20 cellular contexts compared by ENCODE assay signal in genomic region chr2:205657579-205657978, GRCh38. TPM values are rescaled to one million over a fixed set of nuclear protein-coding genes. Genes with fewer than 3 reads are reported as not detected.
DNase-seq lines count a peak whose midpoint lies in the region; ATAC-seq and TF ChIP-seq lines count a peak whose summit lies in the region.
"Had no signal": no experiment of that assay in that cellular context is flagged by ENCODE, and none has a peak within 500 bp of the region (broad histone marks: within the 10 kb centered on the region; RNA-seq: fewer than 3 reads in every experiment).

No MANE protein-coding gene starts in this region.

- H3K27me3 Mint-ChIP-seq in H9 (ENCODE audit: low read depth), result peaks cover 3% of the 10 kb centered on the region; the same call in 1 of the 2 replicates
- H3K27me3 Mint-ChIP-seq: activated CD8-positive, alpha-beta T cell treated with anti-CD3 and anti-CD28 coated beads for 36 hours had no signal

- no peaks in the 10 kb centered on the region for H3K9me3 Mint-ChIP-seq in H9
- H3K9me3 Mint-ChIP-seq: activated CD8-positive, alpha-beta T cell treated with anti-CD3 and anti-CD28 coated beads for 36 hours; natural killer cell had no signal

- no peak overlapping the region for H2BK120ac ChIP-seq in H9 (ENCODE audit: low read depth, low read length, poor library complexity, severe bottlenecking)

- no peak overlapping the region for H3K56ac ChIP-seq in H9 (ENCODE audit: insufficient read length, low read depth, low read length)

- no peaks in the 10 kb centered on the region for H3K79me2 ChIP-seq in H9 (ENCODE audit: insufficient read depth, low read length)

- H3K14ac ChIP-seq in H9 (ENCODE audit: insufficient read depth, low read length), result no peak overlapping the region

- H4K8ac ChIP-seq in H9 (replicated peaks; ENCODE audit: insufficient read length, low read depth, low read length), result no peak overlapping the region

- POLR2A ChIA-PET in AG04450 (lab: Yijun Ruan, JAX), result no interaction called here

- no peak overlapping the region for H3K4ac ChIP-seq in H9 (ENCODE audit: low read depth, low read length)

- H3K23ac ChIP-seq in H9 (ENCODE audit: insufficient read length, low read depth, low read length), result no peak overlapping the region

- no peak overlapping the region for H3K27ac Mint-ChIP-seq in H9
- H3K27ac Mint-ChIP-seq: activated CD8-positive, alpha-beta T cell treated with anti-CD3 and anti-CD28 coated beads for 36 hours; natural killer cell had no signal

- H3K4me1 ChIP-seq in esophagus muscularis mucosa, result peaks cover 0 to 30% (median 21%) of the 10 kb centered on the region in 4 donors
- no peaks in the 10 kb centered on the region for H3K4me1 ChIP-seq in mucosa of descending colon (ENCODE audit: low read depth)
- H3K4me1 ChIP-seq in H9 (ENCODE audit: insufficient read depth, low read length), result no peaks in the 10 kb centered on the region
- H3K4me1 ChIP-seq: Caco-2 had no signal

- TF ChIP-seq CTCF in AG04450 (IDR thresholded peaks at IDR 0.05; ENCODE audit: low read depth, low read length), result no peak
- no peak for TF ChIP-seq CTCF in esophagus muscularis mucosa (IDR thresholded peaks at IDR 0.05)
- TF ChIP-seq CTCF in mucosa of descending colon (IDR thresholded peaks at IDR 0.05), result no peak
- no peak for TF ChIP-seq CTCF in H9 (conservative IDR thresholded peaks at IDR 0.05)

- intact Hi-C loops in esophagus muscularis mucosa (cut with DNase I), result no loop called here
- intact Hi-C loops in mucosa of descending colon (cut with DNase I, micrococcal nuclease), result no loop called here

- ATAC-seq in mucosa of descending colon (peak; percentile 29), HG03432 (IDR thresholded peaks at IDR 0.05; ENCODE audit: unreplicated experiment) (no peak)
- ATAC-seq: activated CD8-positive, alpha-beta T cell treated with anti-CD3 and anti-CD28 coated beads for 36 hours; natural killer cell had no signal

- CTCF ChIA-PET in AG04450 (lab: Charles Lee), result no interaction called here

- H3K27me3 ChIP-seq in AG04450 (ENCODE audit: control insufficient read depth, insufficient read depth, low read length), result no peaks in the 10 kb centered on the region
- H3K27me3 ChIP-seq in esophagus muscularis mucosa, result no peaks in the 10 kb centered on the region
- H3K27me3 ChIP-seq in H9 (ENCODE audit: insufficient read depth, low read length), result no peaks in the 10 kb centered on the region
- H3K27me3 ChIP-seq: tibial artery had no signal

- H2AFZ ChIP-seq in H9 (ENCODE audit: low read length), result no peak overlapping the region

- H3K27ac ChIP-seq in AG04450 (ENCODE audit: low read depth, low read length) (no peak overlapping the region), esophagus muscularis mucosa (replicated peaks in 1 of 4) (peak overlapping the region in 1 of 4 donors; percentile 5), H9 (ENCODE audit: insufficient read length, low read depth, low read length) (no peak overlapping the region)
- H3K27ac ChIP-seq: WERI-Rb-1 had no signal

- no peak overlapping the region for H3K9ac ChIP-seq in H9 (ENCODE audit: extremely low read depth, insufficient read length, low read length)

- no peaks in the 10 kb centered on the region for H3K23me2 ChIP-seq in H9 (ENCODE audit: insufficient read length, low read depth, low read length, poor library complexity, severe bottlenecking)

- H2BK5ac ChIP-seq in H9 (ENCODE audit: insufficient read length, low read length), result no peak overlapping the region

- no peak overlapping the region for H3T11ph ChIP-seq in H9 (ENCODE audit: low read length)

- H4K20me1 ChIP-seq in H9 (ENCODE audit: control insufficient read depth, insufficient read depth, insufficient read length), result no peaks in the 10 kb centered on the region

- H3K4me3 ChIP-seq in AG04450 (ENCODE audit: low read depth, low read length) (no peak overlapping the region), esophagus muscularis mucosa (no peak overlapping the region), mucosa of descending colon (no peak overlapping the region)
- H3K4me3 ChIP-seq: smooth muscle cell, tibial artery had no signal

- no peaks in the 10 kb centered on the region for H3K36me3 Mint-ChIP-seq in H9 (ENCODE audit: insufficient read depth in 1 of 3, low read depth in 3 of 3)
- H3K36me3 Mint-ChIP-seq: natural killer cell had no signal

- no peak overlapping the region for H2BK12ac ChIP-seq in H9 (ENCODE audit: insufficient read length, low read depth, low read length)

- H3K4me1 Mint-ChIP-seq in H9, result peaks cover 5 to 16% of the 10 kb centered on the region in 2 experiments

- DNase-seq in AG04450 (ENCODE audit: low read depth, low spot score) (peak; percentile 33), GM04504 (ENCODE audit: low read depth) (peak; percentile 78), esophagus muscularis mucosa (ENCODE audit: extremely low spot score) (peak; percentile 85), mucosa of descending colon (no peak), islet precursor cell (no peak), GF-D8 (lab: John Stamatoyannopoulos, UW) (no peak), H9 (no peak)
- DNase-seq: ACHN; activated CD8-positive, alpha-beta T cell treated with anti-CD3 and anti-CD28 coated beads for 36 hours; activated naive CD4-positive, alpha-beta T cell treated with anti-CD3 and anti-CD28 coated beads, Interleukin-2, amount 50 U/mL, for 16 hours; activated T-cell treated with anti-CD3 and anti-CD28 coated beads, Interleukin-2, amount 50 U/mL, for 48 hours; Caco-2; cortex of kidney; natural killer cell; posterior cingulate gyrus; T-helper 2 cell; WERI-Rb-1 had no signal

- H3K4me2 ChIP-seq in H9 (ENCODE audit: insufficient read depth, insufficient read length, low read length), result no peak overlapping the region
- H3K4me2 ChIP-seq: smooth muscle cell had no signal

- H3K4me3 Mint-ChIP-seq in H9, result no peak overlapping the region
- H3K4me3 Mint-ChIP-seq: activated CD8-positive, alpha-beta T cell treated with anti-CD3 and anti-CD28 coated beads for 36 hours; natural killer cell had no signal

- no peak overlapping the region for H4K91ac ChIP-seq in H9 (ENCODE audit: insufficient read length, low read depth, low read length)

- no peaks in the 10 kb centered on the region for H3K79me1 ChIP-seq in H9 (ENCODE audit: insufficient read depth, low read depth, low read length, poor library complexity, severe bottlenecking)

- no peak overlapping the region for H2BK15ac ChIP-seq in H9 (ENCODE audit: low read depth, low read length)

- no peak for TF ChIP-seq EP300 in esophagus muscularis mucosa (IDR thresholded peaks at IDR 0.05)

- no peak overlapping the region for H4K5ac ChIP-seq in H9 (ENCODE audit: insufficient read length, low read depth, low read length)

- 45% methylated on average over 3 of the region's 3 CpGs for WGBS in esophagus muscularis mucosa
- WGBS in H9 (ENCODE audit: extremely low coverage, insufficient read length, low lambda C conversion rate), result no CpG with 5 or more reads among the region's 3 CpGs

- H2BK20ac ChIP-seq in H9 (ENCODE audit: low read depth, low read length, poor library complexity, severe bottlenecking), result no peak overlapping the region

- H3K36me3 ChIP-seq in esophagus muscularis mucosa (no peaks in the 10 kb centered on the region), mucosa of descending colon (ENCODE audit: low read depth) (no peaks in the 10 kb centered on the region)
- H3K36me3 ChIP-seq: tibial artery, WERI-Rb-1 had no signal

- H3K18ac ChIP-seq in H9 (ENCODE audit: insufficient read length, low read depth, low read length), result no peak overlapping the region

- no peaks in the 10 kb centered on the region for H3K9me3 ChIP-seq in AG04450 (ENCODE audit: control insufficient read depth, insufficient read depth, low read length)
- no peaks in the 10 kb centered on the region for H3K9me3 ChIP-seq in esophagus muscularis mucosa
- no peaks in the 10 kb centered on the region for H3K9me3 ChIP-seq in mucosa of descending colon
- no peaks in the 10 kb centered on the region for H3K9me3 ChIP-seq in H9 (ENCODE audit: control insufficient read depth, low read depth, low read length)
- H3K9me3 ChIP-seq: Caco-2, tibial artery had no signal

- no peak for TF ChIP-seq POLR2A in esophagus muscularis mucosa (IDR thresholded peaks at IDR 0.05; ENCODE audit: low read depth)

- no peak overlapping the region for H2AK5ac ChIP-seq in H9 (ENCODE audit: insufficient read length, low read length)

RNA-seq across cellular contexts. Expression of gene NRP2, which starts 24.7 kb away (rescaled TPM):
- 106 and 114 TPM in 2 replicates for polyA plus RNA-seq in AG04450 (2011; rRNA removed)
- polyA minus RNA-seq in AG04450 (2011; rRNA and poly(A)+ RNA removed), result 127 and 153 TPM in 2 replicates
- 100 to 1,000 TPM; 195 to 440 (median 314) TPM for total RNA-seq in esophagus muscularis mucosa
- total RNA-seq in mucosa of descending colon, result 100 to 1,000 TPM in 1 of 3 donors, 10 to 100 TPM in 2; 12.3 to 300 (median 19.2) TPM
- total RNA-seq in H9 (2021), result 19.7 and 20.7 TPM in 2 replicates

Comparison
In these comparisons a context has a peak if more than half of its experiments do, and no peak if none do; other contexts are left out.
1. DNase-seq: peak in AG04450 (single experiment), GM04504 (single experiment) and esophagus muscularis mucosa (single experiment); none in mucosa of descending colon (0 of 3), islet precursor cell (single experiment), GF-D8 (single experiment) and H9 (single experiment).